In the genomic region with DNA sequence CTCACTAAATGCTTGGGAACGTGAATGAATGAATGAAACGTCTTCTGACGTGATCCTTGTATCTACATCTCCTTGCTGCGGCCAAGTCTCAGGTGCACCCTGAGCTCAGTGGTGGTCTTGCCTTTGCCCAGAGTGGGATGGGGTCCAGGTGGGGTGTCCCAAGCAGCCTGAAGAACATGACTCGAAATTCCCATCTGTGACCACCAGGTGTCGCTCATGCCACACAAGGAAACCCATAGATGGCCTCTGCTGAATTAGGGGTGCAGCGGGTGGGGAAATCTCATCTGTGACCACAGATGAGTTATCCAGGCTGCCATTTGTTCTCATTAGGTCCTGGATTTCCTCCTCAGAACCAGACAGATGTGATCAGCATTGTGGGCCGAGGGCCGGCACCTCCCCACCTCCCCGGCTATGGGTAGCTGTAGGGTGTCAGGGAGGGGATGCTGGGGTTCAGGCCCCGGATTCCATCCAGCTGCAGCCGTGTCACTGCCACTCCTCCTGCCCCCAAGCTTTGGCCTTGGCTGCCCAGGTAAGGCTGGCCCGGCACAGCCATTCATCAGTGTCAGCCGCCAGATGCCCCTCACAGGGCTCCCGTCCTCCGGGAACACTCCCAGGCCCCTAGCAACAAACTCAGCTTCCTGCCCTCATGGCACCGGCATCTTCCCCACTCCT, we compare ENCODE assay signal across 1 cellular context.
TF ChIP-seq lines count a peak whose summit lies in the region.

No MANE protein-coding gene starts in this region.

TF ChIP-seq in GM12878, 131 proteins besides CTCF, POLR2A, EP300 and RAD21 (continued from another document):
- TF ChIP-seq SMARCA5 (IDR thresholded peaks at IDR 0.05) = peak; percentile 45; the same call in 1 of the 2 replicates
- TF ChIP-seq SMAD1 (IDR thresholded peaks at IDR 0.05; ENCODE audit: low read depth, partially characterized antibody) = no peak
- no peak for TF ChIP-seq CREM (IDR thresholded peaks at IDR 0.05; ENCODE audit: low read depth)
- peak; percentile 73; the same call in 1 of the 2 replicates for TF ChIP-seq SMC3 (IDR thresholded peaks at IDR 0.05; ENCODE audit: borderline replicate concordance, low read length)
- TF ChIP-seq FOXM1 (IDR thresholded peaks at IDR 0.05; ENCODE audit: low read depth, low read length) = no peak
- no peak for TF ChIP-seq CEBPB (IDR thresholded peaks at IDR 0.05; ENCODE audit: borderline replicate concordance in 1 of 2, low read depth in 2 of 2, low read length in 2 of 2)
- no peak for TF ChIP-seq POU2F2 (IDR thresholded peaks at IDR 0.05; ENCODE audit: borderline replicate concordance, low read depth, low read length)
- TF ChIP-seq RB1 (IDR thresholded peaks at IDR 0.05; ENCODE audit: borderline replicate concordance) = no peak; the same call in 1 of the 2 replicates
- TF ChIP-seq USF1 (IDR thresholded peaks at IDR 0.05; ENCODE audit: borderline replicate concordance, extremely low read length, insufficient read depth, low read depth, low read length) = no peak
- TF ChIP-seq HDAC6 (IDR thresholded peaks at IDR 0.05; ENCODE audit: unreplicated experiment) = no peak
- no peak for TF ChIP-seq FOS (IDR thresholded peaks at IDR 0.05; ENCODE audit: borderline replicate concordance, extremely low read depth, insufficient read length)
- no peak for TF ChIP-seq ZNF207 (IDR thresholded peaks at IDR 0.05; ENCODE audit: borderline replicate concordance)
